20 cellular contexts compared by ENCODE assay signal in the genomic region with DNA sequence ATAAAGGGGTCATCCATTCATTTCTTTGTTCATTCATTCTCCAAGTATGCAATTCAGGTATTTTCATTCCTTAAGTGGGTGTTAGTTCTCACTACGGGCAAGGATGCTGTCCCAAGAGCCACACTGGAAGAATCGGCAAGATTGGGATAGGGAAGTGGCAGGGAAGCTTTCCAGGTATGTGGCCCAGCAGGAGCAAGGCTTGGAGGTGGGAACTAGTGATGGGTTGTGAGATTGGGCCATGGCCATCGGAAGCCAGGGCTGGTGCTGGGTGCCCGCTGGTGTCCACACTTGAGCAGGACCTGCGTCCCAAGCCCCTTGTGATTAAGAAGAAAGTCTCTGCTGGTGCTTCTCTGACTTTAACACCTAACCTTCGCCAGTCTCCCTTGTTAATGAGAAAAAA. TPM values are rescaled to one million over a fixed set of nuclear protein-coding genes. Genes with fewer than 3 reads are reported as not detected.
DNase-seq lines count a peak whose midpoint lies in the region; ATAC-seq, FAIRE-seq and TF ChIP-seq lines count a peak whose summit lies in the region.
"Had no signal": no experiment of that assay in that cellular context is flagged by ENCODE, and none has a peak within 500 bp of the region (broad histone marks: within the 10 kb centered on the region; RNA-seq: fewer than 3 reads in every experiment).

No MANE protein-coding gene starts in this region.

- WGBS in H1 (ENCODE audit: extremely low coverage in 1 of 2, insufficient coverage in 1 of 2, insufficient read length in 1 of 2, insufficient replicate concordance in 2 of 2, low coverage in 1 of 2, low lambda C conversion rate in 2 of 2, missing lambda C conversion rate in 1 of 2), 2 experiments = 84% methylated on average over 6 of the region's 6 CpGs; no CpG with 5 or more reads in 1 of the 2 experiments

- H3K27ac ChIP-seq in SK-N-MC (peak overlapping the region; percentile 97), H1 (ENCODE audit: low read depth, low read length) (no peak overlapping the region), neural progenitor cell (no peak overlapping the region)

- no peak overlapping the region for H3K9ac ChIP-seq in SK-N-MC (ENCODE audit: insufficient read length)
- no peak overlapping the region for H3K9ac ChIP-seq in H1 (replicated peaks in 1 of 4; ENCODE audit: extremely low read depth in 1 of 4, low read depth in 3 of 4, low read length in 3 of 4)
- no peak overlapping the region for H3K9ac ChIP-seq in neural progenitor cell

- H3K4me3 Mint-ChIP-seq in neural progenitor cell = no peak overlapping the region
- no peak overlapping the region for H3K4me3 Mint-ChIP-seq in activated T-cell treated with anti-CD3 and anti-CD28 coated beads, Interleukin-2, amount 50 U/mL, for 4 hours
- H3K4me3 Mint-ChIP-seq: CD4-positive, CD25-positive, alpha-beta regulatory T cell; CD8-positive, alpha-beta memory T cell had no signal

- no peak for TF ChIP-seq EP300 in H1 (IDR thresholded peaks at IDR 0.05; ENCODE audit: borderline replicate concordance in 1 of 2, low read depth in 2 of 2, low read length in 2 of 2)

- H4K91ac ChIP-seq in H1 (replicated peaks; ENCODE audit: insufficient read length, low read length) = no peak overlapping the region

- H3K79me1 ChIP-seq in H1 (ENCODE audit: low read depth, low read length) = no peaks in the 10 kb centered on the region

- H3K18ac ChIP-seq in H1 (ENCODE audit: extremely low read depth, low read length) = no peak overlapping the region

- H3K4me1 Mint-ChIP-seq in neural progenitor cell = peaks cover 60% of the 10 kb centered on the region
- peaks cover 9% of the 10 kb centered on the region for H3K4me1 Mint-ChIP-seq in activated T-cell treated with anti-CD3 and anti-CD28 coated beads, Interleukin-2, amount 50 U/mL, for 4 hours (ENCODE audit: low read depth)

- no peaks in the 10 kb centered on the region for H3K36me3 Mint-ChIP-seq in neural progenitor cell
- no peaks in the 10 kb centered on the region for H3K36me3 Mint-ChIP-seq in activated T-cell treated with anti-CD3 and anti-CD28 coated beads, Interleukin-2, amount 50 U/mL, for 4 hours (ENCODE audit: insufficient read depth)
- H3K36me3 Mint-ChIP-seq: CD4-positive, CD25-positive, alpha-beta regulatory T cell; CD8-positive, alpha-beta memory T cell had no signal

- no peak for TF ChIP-seq POLR2A in H1 (IDR thresholded peaks at IDR 0.05; ENCODE audit: control extremely low read depth in 1 of 2, low read depth in 2 of 2, low read length in 2 of 2)

- H2BK20ac ChIP-seq in H1 (ENCODE audit: low read length) = no peak overlapping the region

- H3K9me3 Mint-ChIP-seq in neural progenitor cell = no peaks in the 10 kb centered on the region
- H3K9me3 Mint-ChIP-seq in activated T-cell treated with anti-CD3 and anti-CD28 coated beads, Interleukin-2, amount 50 U/mL, for 4 hours = no peaks in the 10 kb centered on the region
- H3K9me3 Mint-ChIP-seq: CD8-positive, alpha-beta memory T cell had no signal

- H3K9me3 ChIP-seq in SK-N-MC (ENCODE audit: low read depth, low read length) (no peaks in the 10 kb centered on the region), H1 (ENCODE audit: insufficient read depth in 2 of 2, low read depth in 1 of 2, low read length in 1 of 2) (no peaks in the 10 kb centered on the region), neural progenitor cell (ENCODE audit: low read depth) (no peaks in the 10 kb centered on the region)
- H3K9me3 ChIP-seq: BE2C had no signal

- H3K27me3 Mint-ChIP-seq in neural progenitor cell (ENCODE audit: insufficient read depth, low read depth) = peaks cover 12% of the 10 kb centered on the region
- H3K27me3 Mint-ChIP-seq in activated T-cell treated with anti-CD3 and anti-CD28 coated beads, Interleukin-2, amount 50 U/mL, for 4 hours (ENCODE audit: low read depth) = peaks cover 33% of the 10 kb centered on the region

- H2AK5ac ChIP-seq in H1 (ENCODE audit: low read depth, low read length) = peak overlapping the region; percentile 9; the same call in 1 of the 2 replicates

- CTCF ChIA-PET in H1 (lab: Charles Lee; ENCODE audit: partially characterized antibody) = interaction anchor here (0.6 to 4.8 kb wide), 17 partner anchors 7 to 470 kb away, joined by 3 to 21 read pairs (median 4); no protein-coding TSS in a partner anchor

- H3K56ac ChIP-seq in H1 (replicated peaks; ENCODE audit: insufficient read length, low read depth, low read length) = no peak overlapping the region

- H3K79me2 ChIP-seq in H1 (ENCODE audit: control insufficient read depth in 1 of 2, insufficient read depth in 2 of 2, low read length in 2 of 2) (no peaks in the 10 kb centered on the region), neural progenitor cell (ENCODE audit: low read depth) (no peaks in the 10 kb centered on the region)

- no peak overlapping the region for H3K27ac Mint-ChIP-seq in neural progenitor cell
- H3K27ac Mint-ChIP-seq: CD8-positive, alpha-beta memory T cell had no signal

- no peak overlapping the region for H3K4ac ChIP-seq in H1 (replicated peaks; ENCODE audit: insufficient read length, low read depth, low read length)

- H4K20me1 ChIP-seq in H1 (replicated peaks in 1 of 2; ENCODE audit: control insufficient read depth in 1 of 2, insufficient read depth in 2 of 2, low read length in 2 of 2) (peaks cover 0 to 6% of the 10 kb centered on the region in 2 experiments), neural progenitor cell (ENCODE audit: low read depth) (no peaks in the 10 kb centered on the region)

- H4K8ac ChIP-seq in H1 (ENCODE audit: extremely low read depth, insufficient read depth, low read length) = no peak overlapping the region

- no peak overlapping the region for H4K5ac ChIP-seq in H1 (ENCODE audit: insufficient read length, low read depth, low read length)

- no peak overlapping the region for H2AFZ ChIP-seq in H1 (ENCODE audit: low read length)
- no peak overlapping the region for H2AFZ ChIP-seq in neural progenitor cell (replicated peaks)

- no peak for TF ChIP-seq RAD21 in H1 (IDR thresholded peaks at IDR 0.05 in 1 of 2, conservative IDR thresholded peaks at IDR 0.05 in 1 of 2; ENCODE audit: low read depth in 2 of 2, low read length in 2 of 2)

- peaks cover 66% of the 10 kb centered on the region for H3F3A ChIP-seq in neural progenitor cell (ENCODE audit: low read depth)

- H3K36me3 ChIP-seq in SK-N-MC (ENCODE audit: insufficient read depth, low read length) = no peaks in the 10 kb centered on the region
- no peaks in the 10 kb centered on the region for H3K36me3 ChIP-seq in H1 (ENCODE audit: control insufficient read depth in 2 of 4, insufficient read depth in 4 of 4, low read length in 3 of 4)
- H3K36me3 ChIP-seq in neural progenitor cell = no peaks in the 10 kb centered on the region
- H3K36me3 ChIP-seq: BE2C had no signal

- H3K4me1 ChIP-seq in H1 (replicated peaks in 1 of 4; ENCODE audit: control insufficient read depth in 3 of 4, insufficient read depth in 4 of 4, low read length in 3 of 4) = peaks cover 6 to 30% (median 16%) of the 10 kb centered on the region in 4 experiments
- H3K4me1 ChIP-seq in neural progenitor cell = peaks cover 58% of the 10 kb centered on the region

- peaks cover 17% of the 10 kb centered on the region; the same call in 1 of the 2 replicates for H3K23me2 ChIP-seq in H1 (ENCODE audit: low read depth, low read length)

- peak overlapping the region; percentile 32; the same call in 1 of the 2 replicates for H2BK12ac ChIP-seq in H1 (ENCODE audit: low read depth, low read length)

- no peak overlapping the region for H3K23ac ChIP-seq in H1 (ENCODE audit: insufficient read length)

- FAIRE-seq in H1 (lab: Jason Lieb, UNC) = no peak
- FAIRE-seq: A204.1, GM12878 had no signal

- no peak overlapping the region for H2BK120ac ChIP-seq in H1 (replicated peaks; ENCODE audit: low read depth, low read length)

- H3K4me2 ChIP-seq in H1 (ENCODE audit: insufficient read depth in 1 of 2, low read depth in 2 of 2, low read length in 2 of 2) = no peak overlapping the region
- H3K4me2 ChIP-seq in neural progenitor cell = peak overlapping the region; percentile 53

- POLR2A ChIA-PET in H1 (lab: Charles Lee; ENCODE audit: partially characterized antibody) = interaction anchor here (0.8 to 1.2 kb wide), 2 partner anchors 12 to 671 kb away, joined by 3 to 4 read pairs; no protein-coding TSS in a partner anchor

- no peak overlapping the region for H3K14ac ChIP-seq in H1 (ENCODE audit: insufficient read length)

- H2BK5ac ChIP-seq in H1 (ENCODE audit: low read depth, low read length) = no peak overlapping the region

- H3K27me3 ChIP-seq in H1 (replicated peaks in 1 of 4; ENCODE audit: control insufficient read depth in 3 of 4, extremely low read depth in 1 of 4, insufficient read depth in 3 of 4, low read length in 3 of 4) (no peaks in the 10 kb centered on the region; a peak in 2 of 7 replicates), neural progenitor cell (no peaks in the 10 kb centered on the region)
- H3K27me3 ChIP-seq: BE2C had no signal

- no peak overlapping the region for H2BK15ac ChIP-seq in H1 (ENCODE audit: low read length)

- TF ChIP-seq CTCF in H1 (IDR thresholded peaks at IDR 0.05; ENCODE audit: control extremely low read depth in 1 of 3, insufficient read depth in 1 of 3, low read depth in 1 of 3, low read length in 3 of 3) (no peak), neural progenitor cell (IDR thresholded peaks at IDR 0.05) (no peak)

- DNase-seq in SK-N-MC (ENCODE audit: low read depth, low spot score) = no peak
- no peak for DNase-seq in H1 (ENCODE audit: low read depth in 1 of 2, low spot score in 2 of 2)
- no peak for DNase-seq in neural progenitor cell (ENCODE audit: low spot score)
- no peak for DNase-seq in activated T-cell treated with anti-CD3 and anti-CD28 coated beads, Interleukin-2, amount 50 U/mL, for 4 hours
- no peak for DNase-seq in germinal center (ENCODE audit: low spot score)
- DNase-seq in amygdala (lab: John Stamatoyannopoulos, UW) = no peak
- DNase-seq: ACHN; BE2C; C1 segment of cervical spinal cord; CD4-positive, CD25-positive, alpha-beta regulatory T cell; CD8-positive, alpha-beta memory T cell; COR-L47; DMS 273 treated with DMSO at 0.1 percent for 48 hours; DMS53; DND-41; EL; HCEC 1CT; IMR-90 had no signal

- no peak overlapping the region for H3K4me3 ChIP-seq in SK-N-MC
- no peak overlapping the region for H3K4me3 ChIP-seq in H1 (ENCODE audit: extremely low read depth in 1 of 4, insufficient read depth in 2 of 4, low read depth in 3 of 4, low read length in 4 of 4)
- H3K4me3 ChIP-seq in neural progenitor cell = no peak overlapping the region
- H3K4me3 ChIP-seq: GM12878 had no signal

- ATAC-seq in activated T-cell treated with anti-CD3 and anti-CD28 coated beads, Interleukin-2, amount 50 U/mL, for 4 hours = no peak
- ATAC-seq: GM12878 had no signal

RNA-seq across cellular contexts. Expression of a gene that starts 15.1 kb away (rescaled TPM):
- 1.3 and 1.6 TPM in 2 replicates for total RNA-seq in H1 (2021; fragmentation: NEBNext Ultra II Directional; extraction: Animal tissue kit (Norgen Biotek cat#: 25700))
- 2.6 and 3.2 TPM in 2 replicates for polyA plus RNA-seq in H1 (2011; rRNA removed)
- 1.8 TPM for polyA plus RNA-seq in H1 (2011; cell fraction: cytosol; rRNA removed)
- 1.5 TPM for polyA plus RNA-seq in H1 (2011; cell fraction: nucleus; rRNA removed)
- polyA plus RNA-seq in H1 (2012, experiment 1 of 2) = 0.87 to 2.5 TPM (median 1.9 TPM) in 4 replicates
- polyA plus RNA-seq in H1 (2012, experiment 2 of 2) = 1.5 TPM
- polyA plus RNA-seq in H1 (2013, experiment 1 of 2) = 1.6 TPM
- 1.7 TPM for polyA plus RNA-seq in H1 (2013, experiment 2 of 2)
- 0.27 and 0.32 TPM in 2 replicates for polyA minus RNA-seq in H1 (2011; rRNA and poly(A)+ RNA removed)
- not detected for polyA minus RNA-seq in H1 (2011; cell fraction: cytosol; rRNA and poly(A)+ RNA removed)
- polyA minus RNA-seq in H1 (2011; cell fraction: nucleus; rRNA and poly(A)+ RNA removed) = 0.60 TPM
- total RNA-seq in neural progenitor cell (ENCODE audit: low replicate concordance) = 2.9 and 13.8 TPM in 2 replicates
- under 1 TPM; 0.11 to 0.33 (median 0.13) TPM for total RNA-seq in activated T-cell treated with anti-CD3 and anti-CD28 coated beads, Interleukin-2, amount 50 U/mL, for 4 hours
- total RNA-seq: CD4-positive, CD25-positive, alpha-beta regulatory T cell; CD8-positive, alpha-beta memory T cell had no signal
- polyA plus RNA-seq: CD4-positive, CD25-positive, alpha-beta regulatory T cell; CD8-positive, alpha-beta memory T cell had no signal
